1 cellular context compared by ENCODE assay signal in genomic region chr7:139321071-139321745, GRCh38.
TF ChIP-seq lines count a peak whose summit lies in the region.

No MANE protein-coding gene starts in this region.

TF ChIP-seq in GM23338, 12 proteins besides CTCF, POLR2A, EP300 and RAD21 (continued from another document):
- no peak for TF ChIP-seq ZNF462 (CRISPR knock-in tag; IDR thresholded peaks at IDR 0.05)
- no peak for TF ChIP-seq EZH2 (IDR thresholded peaks at IDR 0.05; ENCODE audit: low read depth, unreplicated experiment)
- no peak for TF ChIP-seq POLR2AphosphoS5 (IDR thresholded peaks at IDR 0.05; ENCODE audit: low read depth)
- TF ChIP-seq JUNB (IDR thresholded peaks at IDR 0.05; ENCODE audit: unreplicated experiment): no peak
- TF ChIP-seq ZNF114 (CRISPR knock-in tag; IDR thresholded peaks at IDR 0.05): no peak
- no peak for TF ChIP-seq CREB1 (CRISPR knock-in tag; IDR thresholded peaks at IDR 0.05; ENCODE audit: low read depth)
